In the genomic region with DNA sequence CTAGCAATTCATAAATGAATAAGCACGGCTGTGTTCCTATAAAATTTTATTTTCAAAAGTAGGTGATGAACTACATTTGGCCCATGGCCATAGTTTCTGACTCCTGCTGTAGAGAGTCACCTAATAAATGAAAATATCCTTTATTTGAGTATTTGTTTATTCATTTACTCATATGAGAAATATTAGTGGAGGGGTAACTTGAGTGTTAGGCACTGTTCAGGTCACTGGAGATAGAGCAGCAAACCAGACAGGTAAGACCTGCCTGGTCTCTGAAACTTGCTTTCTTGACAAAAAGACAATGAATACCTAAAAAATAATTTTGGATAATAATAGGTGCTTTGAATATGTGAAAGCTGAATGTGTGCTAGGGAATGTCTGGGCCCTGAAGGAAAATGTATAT, we compare ENCODE assay signal across 24 cellular contexts.
DNase-seq lines count a peak whose midpoint lies in the region; ATAC-seq, FAIRE-seq and TF ChIP-seq lines count a peak whose summit lies in the region.
"Had no signal": no experiment of that assay in that cellular context is flagged by ENCODE, and none has a peak within 500 bp of the region (broad histone marks: within the 10 kb centered on the region; RNA-seq: fewer than 3 reads in every experiment).

No MANE protein-coding gene starts in this region.

- H2AK5ac ChIP-seq in IMR-90 (ENCODE audit: low read depth, low read length): no peak overlapping the region

- WGBS in IMR-90 (ENCODE audit: extremely low coverage in 2 of 2, insufficient read length in 1 of 2), 2 experiments: no CpG with 5 or more reads among the region's 1 CpG

- H3K4me1 ChIP-seq in IMR-90 (ENCODE audit: control insufficient read depth, insufficient read depth, low read length) (peaks cover 3% of the 10 kb centered on the region), PC-3 (ENCODE audit: insufficient read depth, low read length) (peaks cover 38% of the 10 kb centered on the region)
- H3K4me1 ChIP-seq: BLaER1 had no signal

- H3K9ac ChIP-seq in IMR-90 (ENCODE audit: low read depth, low read length): no peak overlapping the region
- H3K9ac ChIP-seq in PC-3 (ENCODE audit: low read length): peak overlapping the region; percentile 55
- H3K9ac ChIP-seq: BLaER1, GM23248 had no signal

- no peaks in the 10 kb centered on the region for H3K9me3 Mint-ChIP-seq in progenitor cell of endocrine pancreas (ENCODE audit: low read depth)

- no peak for FAIRE-seq in bronchial epithelial cell (lab: Jason Lieb, UNC)
- FAIRE-seq: A204.1, D721Med, GM12878, GM19239, H1 had no signal

- no peaks in the 10 kb centered on the region for H3K9me2 ChIP-seq in PC-3 (replicated peaks; ENCODE audit: low read length)

- no peak overlapping the region for H2BK20ac ChIP-seq in IMR-90 (ENCODE audit: low read depth, low read length)

- no peak for TF ChIP-seq RAD21 in IMR-90 (IDR thresholded peaks at IDR 0.05; ENCODE audit: low read length)

- no peak overlapping the region for H3K56ac ChIP-seq in IMR-90 (ENCODE audit: extremely low read depth, insufficient read depth, low read length)

- in situ Hi-C loops in IMR-90 (cut with MboI; ENCODE audit: low sequenced_read_pairs): no loop called here

- H2BK120ac ChIP-seq in IMR-90 (ENCODE audit: low read depth, low read length): no peak overlapping the region

- H3F3A ChIP-seq in PC-3 (ENCODE audit: low read length, unreplicated experiment): peaks cover 5% of the 10 kb centered on the region

- H3K27ac ChIP-seq in IMR-90 (ENCODE audit: insufficient read depth, low read length): no peak overlapping the region
- H3K27ac ChIP-seq in PC-3 (ENCODE audit: low read length): peak overlapping the region; percentile 95
- H3K27ac ChIP-seq: 22Rv1, BLaER1, C4-2B, GM23248 had no signal

- no peak overlapping the region for H4K91ac ChIP-seq in IMR-90 (ENCODE audit: insufficient read depth, low read depth, low read length)

- no peaks in the 10 kb centered on the region for H3K79me1 ChIP-seq in IMR-90 (ENCODE audit: low read depth in 1 of 2, low read length in 2 of 2)

- no peak for DNase-seq in IMR-90
- DNase-seq in PC-3: peak; percentile 89
- peak; percentile 23 for DNase-seq in bronchial epithelial cell (ENCODE audit: low read depth)
- DNase-seq in HuH-7 (ENCODE audit: low spot score): no peak
- no peak for DNase-seq in dedifferentiated amniotic fluid mesenchymal stem cell (ENCODE audit: extremely low spot score)
- no peak for DNase-seq in progenitor cell of endocrine pancreas (ENCODE audit: low spot score, unreplicated experiment)
- DNase-seq: CD4-positive, CD25-positive, alpha-beta regulatory T cell; CD8-positive, alpha-beta memory T cell; DMS 273 treated with DMSO at 0.1 percent for 48 hours; DMS79; EL; GDM1; GM23248; H7; HCEC 1CT had no signal

- H3K9me1 ChIP-seq in IMR-90 (ENCODE audit: insufficient read depth, low read length): no peaks in the 10 kb centered on the region

- dilution Hi-C loops in IMR-90 (cut with HindIII; ENCODE audit: low sequenced_read_pairs, unreplicated experiment): no loop called here

- no peaks in the 10 kb centered on the region for H3K27me3 Mint-ChIP-seq in progenitor cell of endocrine pancreas

- intact Hi-C loops in IMR-90 (cut with micrococcal nuclease): no loop called here
- intact Hi-C loops in PC-3 (cut with micrococcal nuclease): no loop called here

- H3K36me3 ChIP-seq in IMR-90 (ENCODE audit: control insufficient read depth, insufficient read depth, low read length) (no peaks in the 10 kb centered on the region), PC-3 (ENCODE audit: low read depth, low read length) (no peaks in the 10 kb centered on the region), bronchial epithelial cell (ENCODE audit: control insufficient read depth, insufficient read depth, low read length) (no peaks in the 10 kb centered on the region)
- H3K36me3 ChIP-seq: BLaER1 had no signal

- 0 out of 3 replicates have a peak overlapping the region, but pooled peaks have one; percentile 21 for H2BK15ac ChIP-seq in IMR-90 (ENCODE audit: low read depth, low read length)

- no peak overlapping the region for H4K5ac ChIP-seq in IMR-90 (ENCODE audit: low read depth, low read length)

- TF ChIP-seq CTCF in IMR-90 (conservative IDR thresholded peaks at IDR 0.05; ENCODE audit: low read depth, low read length): no peak
- no peak for TF ChIP-seq CTCF in PC-3 (conservative IDR thresholded peaks at IDR 0.05; ENCODE audit: low read depth, low read length)
- no peak for TF ChIP-seq CTCF in bronchial epithelial cell (IDR thresholded peaks at IDR 0.05; ENCODE audit: insufficient read depth, low read length, severe bottlenecking)
- TF ChIP-seq CTCF in progenitor cell of endocrine pancreas (IDR thresholded peaks at IDR 0.05; ENCODE audit: unreplicated experiment): no peak

- H4K8ac ChIP-seq in IMR-90 (ENCODE audit: low read depth in 2 of 2, low read length in 2 of 2): no peak overlapping the region

- POLR2A ChIA-PET in IMR-90 (lab: Charles Lee; ENCODE audit: unreplicated experiment) (no interaction called here), PC-3 (lab: Charles Lee; ENCODE audit: unreplicated experiment) (no interaction called here)

- H3K79me2 ChIP-seq in PC-3 (ENCODE audit: low read length): no peaks in the 10 kb centered on the region

- no peak overlapping the region for H2AFZ ChIP-seq in IMR-90 (replicated peaks; ENCODE audit: low read length, poor library complexity)
- no peak overlapping the region for H2AFZ ChIP-seq in PC-3 (ENCODE audit: low read length)
- H2AFZ ChIP-seq: GM23248 had no signal

- no peak overlapping the region for H3K14ac ChIP-seq in IMR-90 (replicated peaks; ENCODE audit: low read depth, low read length)

- H3K4me3 ChIP-seq in IMR-90 (ENCODE audit: insufficient read depth, low read depth, low read length) (no peak overlapping the region), PC-3 (ENCODE audit: low read length) (peak overlapping the region; percentile 30; the same call in 1 of the 2 replicates), bronchial epithelial cell (ENCODE audit: low read depth, low read length) (no peak overlapping the region)
- H3K4me3 ChIP-seq: BLaER1, GM12878, GM23248 had no signal

- CTCF ChIA-PET in IMR-90 (lab: Yijun Ruan, JAX): interaction anchor here (1.2 kb wide), 1 partner anchor 10 kb away, joined by 3 read pairs; no protein-coding TSS in a partner anchor
- CTCF ChIA-PET in PC-3 (lab: Charles Lee): no interaction called here

- H4K20me1 ChIP-seq in IMR-90 (ENCODE audit: insufficient read depth, low read length) (no peaks in the 10 kb centered on the region), PC-3 (ENCODE audit: low read length) (no peaks in the 10 kb centered on the region)
- H4K20me1 ChIP-seq: BLaER1 had no signal

- H3K27me3 ChIP-seq in IMR-90 (ENCODE audit: control insufficient read depth, insufficient read depth, low read length) (no peaks in the 10 kb centered on the region), PC-3 (ENCODE audit: low read length) (no peaks in the 10 kb centered on the region), bronchial epithelial cell (ENCODE audit: control insufficient read depth, insufficient read depth, low read length) (no peaks in the 10 kb centered on the region)
- H3K27me3 ChIP-seq: BLaER1 had no signal

- H3K18ac ChIP-seq in IMR-90 (ENCODE audit: low read depth, low read length): peak overlapping the region; percentile 49; the same call in 1 of the 2 replicates

- H2BK5ac ChIP-seq in IMR-90 (ENCODE audit: low read depth, low read length, poor library complexity, severe bottlenecking): no peak overlapping the region

- H3K23ac ChIP-seq in IMR-90 (ENCODE audit: low read depth, low read length): no peak overlapping the region

- H3K4me2 ChIP-seq in IMR-90 (ENCODE audit: low read depth, low read length) (no peak overlapping the region), PC-3 (ENCODE audit: low read length) (peak overlapping the region; percentile 72)
- H3K4me2 ChIP-seq: BLaER1 had no signal

- TF ChIP-seq POLR2A in IMR-90 (IDR thresholded peaks at IDR 0.05; ENCODE audit: low read depth, low read length): no peak

- no peak overlapping the region for H3K4ac ChIP-seq in IMR-90 (ENCODE audit: low read depth, low read length)

- ATAC-seq in IMR-90 (ENCODE audit: low read depth) (no peak), PC-3 (peak; percentile 85)
- ATAC-seq: GM12878 had no signal

- no peaks in the 10 kb centered on the region for H3K36me3 Mint-ChIP-seq in progenitor cell of endocrine pancreas (ENCODE audit: insufficient read depth)
- H3K36me3 Mint-ChIP-seq: CD4-positive, CD25-positive, alpha-beta regulatory T cell; CD8-positive, alpha-beta memory T cell had no signal

- H3K27ac Mint-ChIP-seq in progenitor cell of endocrine pancreas: no peak overlapping the region
- H3K27ac Mint-ChIP-seq: B cell; CD4-positive, CD25-positive, alpha-beta regulatory T cell had no signal

- H3K4me3 Mint-ChIP-seq in progenitor cell of endocrine pancreas (ENCODE audit: low read depth): no peak overlapping the region
- H3K4me3 Mint-ChIP-seq: B cell; CD4-positive, CD25-positive, alpha-beta regulatory T cell; CD8-positive, alpha-beta memory T cell had no signal

- no peaks in the 10 kb centered on the region for H3K4me1 Mint-ChIP-seq in progenitor cell of endocrine pancreas (ENCODE audit: low read depth)
- H3K4me1 Mint-ChIP-seq: B cell; CD4-positive, CD25-positive, alpha-beta regulatory T cell; CD8-positive, alpha-beta memory T cell had no signal

- H2AK9ac ChIP-seq in IMR-90 (replicated peaks; ENCODE audit: low read depth, low read length, poor library complexity): no peak overlapping the region

- no TSS peak for BruUV-seq in IMR-90 (replicated peaks; lab: Mats Ljungman, UMichigan)
- BruUV-seq in PC-3 (replicated peaks; lab: Mats Ljungman, UMichigan): no TSS peak

- no peaks in the 10 kb centered on the region for H3K9me3 ChIP-seq in IMR-90 (ENCODE audit: control insufficient read depth, insufficient read depth, low read length)
- H3K9me3 ChIP-seq in PC-3 (ENCODE audit: low read length): no peaks in the 10 kb centered on the region

TF ChIP-seq in IMR-90, 13 proteins besides CTCF, POLR2A, EP300 and RAD21:
- TF ChIP-seq FOS (IDR thresholded peaks at IDR 0.05; ENCODE audit: low read depth, low read length): no peak
- TF ChIP-seq SMC3 (IDR thresholded peaks at IDR 0.05; ENCODE audit: low read depth, low read length): no peak

Comparison
In these comparisons a context has a peak if more than half of its experiments do, and no peak if none do; other contexts are left out.
1. DNase-seq: peak in PC-3 (single experiment) and bronchial epithelial cell (single experiment); none in IMR-90 (single experiment), HuH-7 (single experiment), dedifferentiated amniotic fluid mesenchymal stem cell (single experiment) and progenitor cell of endocrine pancreas (single experiment).